ENCODE assay signal across 8 cellular contexts in genomic region chr22:25462474-25463346, GRCh38.
DNase-seq lines count a peak whose midpoint lies in the region; ATAC-seq lines count a peak whose summit lies in the region.
"Not testable (repeated sequence)": the region's sequence is repeated elsewhere in the genome, so short reads cannot be mapped to it uniquely, and the experiment has no call there.

No MANE protein-coding gene starts in this region.

- DNase-seq in DMS 273 (lab: John Stamatoyannopoulos, UW; ENCODE audit: unreplicated experiment) (peak; percentile 87), HAP-1 (ENCODE audit: low spot score in 2 of 2) (peak; percentile 59 to 84), NCI-H146 (lab: John Stamatoyannopoulos, UW) (peak; percentile 43), SW 1271 (lab: John Stamatoyannopoulos, UW) (peak; percentile 4 to 47), fibroblast of the conjunctiva (ENCODE audit: low read depth) (peak; percentile 49)
- DNase-seq in activated gamma-delta T cell treated with anti-CD3 and anti-CD28 coated beads, Interleukin-2, amount 50 U/mL, for 16 hours (ENCODE audit: low read depth): peak; percentile 57
- peak; percentile 79 for DNase-seq in natural killer cell treated with Interleukin-12 subunit alpha and Interleukin-12 subunit beta and Interleukin-15 and Interleukin-18, amount 100 ng/mL, for 72 hours (ENCODE audit: low spot score)
- DNase-seq in stimulated activated CD8-positive, alpha-beta memory T cell treated with anti-CD3 and anti-CD28 coated beads, Interleukin-4, amount 100 ng/mL, for 48 hours: peak; percentile 87

- peak; percentile 78 to 89 for ATAC-seq in natural killer cell treated with Interleukin-12 subunit alpha and Interleukin-12 subunit beta and Interleukin-15 and Interleukin-18, amount 100 ng/mL, for 72 hours

- H3K27ac Mint-ChIP-seq in natural killer cell treated with Interleukin-12 subunit alpha and Interleukin-12 subunit beta and Interleukin-15 and Interleukin-18, amount 100 ng/mL, for 72 hours: peak overlapping the region in 1 of 2 donors; percentile 2

- peaks cover 17% of the 10 kb centered on the region for H3K36me3 Mint-ChIP-seq in natural killer cell treated with Interleukin-12 subunit alpha and Interleukin-12 subunit beta and Interleukin-15 and Interleukin-18, amount 100 ng/mL, for 72 hours

- peaks cover 25% of the 10 kb centered on the region for H3K36me3 ChIP-seq in HAP-1 (replicated peaks)

- not testable (repeated sequence) for H3K4me3 ChIP-seq in HAP-1

- H3K27me3 ChIP-seq in HAP-1 (ENCODE audit: low read depth): not testable (repeated sequence)

- H3K4me1 ChIP-seq in HAP-1: not testable (repeated sequence)

- in situ Hi-C loops in HAP-1 (cut with MboI; ENCODE audit: low sequenced_read_pairs): loop anchor here (5.0 to 25.0 kb wide), 3 partner anchors 242 to 875 kb away; no protein-coding TSS in a partner anchor

- H3K9me3 Mint-ChIP-seq in natural killer cell treated with Interleukin-12 subunit alpha and Interleukin-12 subunit beta and Interleukin-15 and Interleukin-18, amount 100 ng/mL, for 72 hours: not testable (repeated sequence)

- H3K9me3 ChIP-seq in HAP-1: not testable (repeated sequence)

- H3K27me3 Mint-ChIP-seq in natural killer cell treated with Interleukin-12 subunit alpha and Interleukin-12 subunit beta and Interleukin-15 and Interleukin-18, amount 100 ng/mL, for 72 hours: not testable (repeated sequence)

- H3K4me1 Mint-ChIP-seq in natural killer cell treated with Interleukin-12 subunit alpha and Interleukin-12 subunit beta and Interleukin-15 and Interleukin-18, amount 100 ng/mL, for 72 hours (ENCODE audit: low read depth in 2 of 2): not testable (repeated sequence)

- not testable (repeated sequence) for H3K4me3 Mint-ChIP-seq in natural killer cell treated with Interleukin-12 subunit alpha and Interleukin-12 subunit beta and Interleukin-15 and Interleukin-18, amount 100 ng/mL, for 72 hours

Comparison
In these comparisons a context has a peak if more than half of its experiments do, and no peak if none do; other contexts are left out.
1. DNase-seq: peak in every context shown above with its lines; median percentile 87 in DMS 273; 87 in stimulated activated CD8-positive, alpha-beta memory T cell treated with anti-CD3 and anti-CD28 coated beads, Interleukin-4, amount 100 ng/mL, for 48 hours; 79 in natural killer cell treated with Interleukin-12 subunit alpha and Interleukin-12 subunit beta and Interleukin-15 and Interleukin-18, amount 100 ng/mL, for 72 hours; 72 in HAP-1; 57 in activated gamma-delta T cell treated with anti-CD3 and anti-CD28 coated beads, Interleukin-2, amount 50 U/mL, for 16 hours; 49 in fibroblast of the conjunctiva; 43 in NCI-H146; 26 in SW 1271.